26 cellular contexts compared by ENCODE assay signal in genomic region chr22:44445731-44446130, GRCh38. TPM values are rescaled to one million over a fixed set of nuclear protein-coding genes. Genes with fewer than 3 reads are reported as not detected.
DNase-seq lines count a peak whose midpoint lies in the region; TF ChIP-seq lines count a peak whose summit lies in the region.
"Had no signal": no experiment of that assay in that cellular context is flagged by ENCODE, and none has a peak within 500 bp of the region (broad histone marks: within the 10 kb centered on the region; RNA-seq: fewer than 3 reads in every experiment).

No MANE protein-coding gene starts in this region.

- no peak overlapping the region for H2AK5ac ChIP-seq in trophoblast cell (ENCODE audit: low read length)

- H3K9ac ChIP-seq in trophoblast cell (ENCODE audit: low read length), result no peak overlapping the region
- H3K9ac ChIP-seq: SK-N-SH had no signal

- no peak overlapping the region for H3K14ac ChIP-seq in trophoblast cell (ENCODE audit: low read length)

- H3K4me1 ChIP-seq in right atrium auricular region (peaks cover 0 to 22% of the 10 kb centered on the region in 2 donors), trophoblast cell (ENCODE audit: control insufficient read depth in 1 of 2, insufficient read depth in 2 of 2, low read length in 2 of 2) (peaks cover 28 to 31% of the 10 kb centered on the region in 2 experiments)
- H3K4me1 ChIP-seq: prostate gland had no signal

- H3K27ac ChIP-seq in right atrium auricular region (no peak overlapping the region), trophoblast cell (ENCODE audit: low read depth, low read length) (no peak overlapping the region)
- H3K27ac ChIP-seq: adrenal gland, body of pancreas, prostate gland, transverse colon had no signal

- H3K9me3 ChIP-seq in right atrium auricular region (peaks cover 5 to 12% of the 10 kb centered on the region in 2 donors), trophoblast cell (ENCODE audit: insufficient read depth, low read depth, low read length) (peaks cover 4% of the 10 kb centered on the region)
- H3K9me3 ChIP-seq: adrenal gland, prostate gland, SK-N-SH, transverse colon had no signal

- H4K8ac ChIP-seq in trophoblast cell (ENCODE audit: low read depth, low read length), result no peak overlapping the region

- H3K23ac ChIP-seq in trophoblast cell (ENCODE audit: low read length), result no peak overlapping the region

- H3K79me2 ChIP-seq in trophoblast cell (ENCODE audit: control insufficient read depth, insufficient read depth, low read length, poor library complexity), result peaks cover 1% of the 10 kb centered on the region

- no peak overlapping the region for H2BK5ac ChIP-seq in trophoblast cell (ENCODE audit: low read depth, low read length, poor library complexity)

- H3K4me3 ChIP-seq in right atrium auricular region (no peak overlapping the region), trophoblast cell (ENCODE audit: low read depth, low read length) (no peak overlapping the region)
- H3K4me3 ChIP-seq: adrenal gland, body of pancreas, GM23338, prostate gland, transverse colon had no signal

- intact Hi-C loops in cardiac septum (cut with DNase I), result no loop called here

- DNase-seq in cardiac septum (ENCODE audit: low spot score), result peak; percentile 56
- DNase-seq in right atrium auricular region (ENCODE audit: low spot score), result no peak
- DNase-seq in islet precursor cell, result peak; percentile 50
- DNase-seq in trophoblast cell, result peak; percentile 78 to 81
- no peak for DNase-seq in UCSD-AML1 (lab: John Stamatoyannopoulos, UW; ENCODE audit: unreplicated experiment)
- no peak for DNase-seq in 8988T
- DNase-seq in iPS-NIHi7 (ENCODE audit: extremely low spot score), result no peak
- no peak for DNase-seq in NCI-H446 treated with DMSO at 0.1 percent for 48 hours (lab: John Stamatoyannopoulos, UW)
- DNase-seq: activated CD4-positive, alpha-beta T cell treated with anti-CD3 and anti-CD28 coated beads, Interleukin-2, amount 50 U/mL, for 48 hours; activated CD4-positive, CD25-positive, alpha-beta regulatory T cell treated with anti-CD3 and anti-CD28 coated beads, Interleukin-2, amount 50 U/mL, for 72 hours; activated naive CD4-positive, alpha-beta T cell treated with anti-CD3 and anti-CD28 coated beads, Interleukin-2, amount 10 ng/mL, durations not matched to agents 7 days and 5 days; adrenal gland; AML-193; body of pancreas; CD4-positive, CD25-positive, alpha-beta regulatory T cell; hippocampal formation; KG1; MM.1S; naive thymus-derived CD4-positive, alpha-beta T cell; NCI-H1930; NCI-H526; OCI-M1; SK-N-SH; transverse colon had no signal

- H2AFZ ChIP-seq in trophoblast cell (ENCODE audit: insufficient read depth, low read length, poor library complexity), result no peak overlapping the region
- H2AFZ ChIP-seq: GM23338 had no signal

- H3K79me1 ChIP-seq in trophoblast cell (ENCODE audit: low read length), result peaks cover 12% of the 10 kb centered on the region

- no peak overlapping the region for H3K18ac ChIP-seq in trophoblast cell (ENCODE audit: low read length)

- no peak overlapping the region for H2BK12ac ChIP-seq in trophoblast cell (ENCODE audit: low read length)

- H3K4me2 ChIP-seq in trophoblast cell (ENCODE audit: low read length), result peak overlapping the region; percentile 16
- H3K4me2 ChIP-seq: GM23338, SK-N-SH had no signal

- TF ChIP-seq CTCF in right atrium auricular region (IDR thresholded peaks at IDR 0.05), result no peak

- H2BK120ac ChIP-seq in trophoblast cell (ENCODE audit: insufficient read depth, low read length, poor library complexity), result no peak overlapping the region

- H4K12ac ChIP-seq in trophoblast cell (ENCODE audit: low read depth, low read length), result no peak overlapping the region

- no peak overlapping the region for H4K91ac ChIP-seq in trophoblast cell (ENCODE audit: low read depth, low read length)

- WGBS in trophoblast cell (ENCODE audit: extremely low coverage, insufficient coverage, insufficient read length), result no CpG with 5 or more reads among the region's 18 CpGs

- H3K36me3 ChIP-seq in right atrium auricular region, result no peaks in the 10 kb centered on the region
- no peaks in the 10 kb centered on the region for H3K36me3 ChIP-seq in trophoblast cell (ENCODE audit: control insufficient read depth in 1 of 2, insufficient read depth in 2 of 2, low read length in 2 of 2)
- H3K36me3 ChIP-seq: adrenal gland, prostate gland, transverse colon had no signal

- H3K4ac ChIP-seq in trophoblast cell (ENCODE audit: low read depth, low read length), result no peak overlapping the region

- H3K27me3 ChIP-seq in right atrium auricular region (no peaks in the 10 kb centered on the region), trophoblast cell (ENCODE audit: insufficient read depth, low read length) (no peaks in the 10 kb centered on the region)
- H3K27me3 ChIP-seq: adrenal gland, body of pancreas, transverse colon had no signal

RNA-seq across cellular contexts. Expression of gene RTL6, which starts 52.3 kb away (rescaled TPM):
- total RNA-seq in cardiac septum, result 25.6 TPM
- 10 to 100 TPM; 22.1 to 30.0 TPM for total RNA-seq in right atrium auricular region
- 6.5 and 6.7 TPM in 2 replicates for polyA plus RNA-seq in trophoblast cell (2013)

Comparison
In these comparisons a context has a peak if more than half of its experiments do, and no peak if none do; other contexts are left out.
1. DNase-seq: peak in cardiac septum (single experiment), islet precursor cell (single experiment) and trophoblast cell (2 of 2); none in right atrium auricular region (single experiment), UCSD-AML1 (single experiment), 8988T (single experiment), iPS-NIHi7 (single experiment) and NCI-H446 treated with DMSO at 0.1 percent for 48 hours (single experiment).